Comparison of ENCODE assay signal across 8 cellular contexts in genomic region chr7:150370612-150371071, GRCh38. TPM values are rescaled to one million over a fixed set of nuclear protein-coding genes. Genes with fewer than 3 reads are reported as not detected.
DNase-seq lines count a peak whose midpoint lies in the region; ATAC-seq and TF ChIP-seq lines count a peak whose summit lies in the region.

No MANE protein-coding gene starts in this region.

- no peaks in the 10 kb centered on the region for H4K20me1 ChIP-seq in OCI-LY7 (ENCODE audit: insufficient read depth, low read length)

- TF ChIP-seq CTCF in OCI-LY7 (conservative IDR thresholded peaks at IDR 0.05; ENCODE audit: low read length) (no peak), epithelial cell of esophagus (IDR thresholded peaks at IDR 0.05; ENCODE audit: insufficient read depth, low read depth, low read length, missing control alignments) (no peak), psoas muscle (IDR thresholded peaks at IDR 0.05) (no peak)

- no peak overlapping the region for H2AFZ ChIP-seq in OCI-LY7 (ENCODE audit: low read length)

- POLR2A ChIA-PET in OCI-LY7 (lab: Charles Lee) = interaction anchor here (1.2 to 3.2 kb wide), 2 partner anchors 12 to 35 kb away, joined by 4 to 20 read pairs; a partner anchor contains a TSS

- no peaks in the 10 kb centered on the region for H3K27me3 ChIP-seq in psoas muscle (ENCODE audit: insufficient read depth in 3 of 3, low read length in 2 of 3)

- peak in 2 of 4 donors; percentile 4 to 5 for ATAC-seq in psoas muscle
- ATAC-seq in HG02588 (IDR thresholded peaks at IDR 0.05; ENCODE audit: unreplicated experiment) = no peak
- ATAC-seq in GM21390 (IDR thresholded peaks at IDR 0.05; ENCODE audit: unreplicated experiment) = no peak

- BruUV-seq in OCI-LY7 (replicated peaks; lab: Mats Ljungman, UMichigan) = no TSS peak

- peak overlapping the region; percentile 87 for H3K4me3 ChIP-seq in OCI-LY7 (ENCODE audit: low read depth, low read length, poor library complexity, severe bottlenecking)
- no peak overlapping the region for H3K4me3 ChIP-seq in epithelial cell of esophagus (ENCODE audit: low read length)
- H3K4me3 ChIP-seq in psoas muscle = peak overlapping the region; percentile 97

- peak overlapping the region; percentile 8 for H3K27ac ChIP-seq in OCI-LY7 (ENCODE audit: low read depth, low read length, poor library complexity, severe bottlenecking)
- H3K27ac ChIP-seq in psoas muscle = peak overlapping the region; percentile 99

- WGBS in psoas muscle, 3 donors = 61 to 71% (median 61%) methylated on average over 3 of the region's 3 CpGs

- no peaks in the 10 kb centered on the region for H3K36me3 ChIP-seq in OCI-LY7 (ENCODE audit: insufficient read depth, low read length)
- peaks cover 0 to 51% of the 10 kb centered on the region in 2 donors for H3K36me3 ChIP-seq in psoas muscle (ENCODE audit: insufficient read depth in 1 of 2, low read depth in 1 of 2)

- H3K79me2 ChIP-seq in OCI-LY7 (ENCODE audit: insufficient read depth, low read depth, low read length) = no peaks in the 10 kb centered on the region

- H3K4me2 ChIP-seq in OCI-LY7 (ENCODE audit: low read length) = peak overlapping the region; percentile 99

- intact Hi-C loops in OCI-LY7 (cut with micrococcal nuclease; ENCODE audit: unreplicated experiment) (loop anchor here (10.0 kb wide), 2 partner anchors 506 to 604 kb away; partner anchors contain the start of gene KCNH2), psoas muscle (cut with DNase I) (no loop called here), posterior cingulate gyrus (cut with DNase I) (no loop called here)

- CTCF ChIA-PET in OCI-LY7 (lab: Charles Lee; ENCODE audit: unreplicated experiment) = no interaction called here

- no peaks in the 10 kb centered on the region for H3K9me2 ChIP-seq in OCI-LY7 (ENCODE audit: insufficient read depth, low read length)

- no peaks in the 10 kb centered on the region for H3K9me3 ChIP-seq in OCI-LY7 (ENCODE audit: low read length)
- H3K9me3 ChIP-seq in psoas muscle = no peaks in the 10 kb centered on the region

- H3K4me1 ChIP-seq in OCI-LY7 (ENCODE audit: insufficient read depth, low read length, poor library complexity, severe bottlenecking) (peaks cover 61% of the 10 kb centered on the region), psoas muscle (peaks cover 54% of the 10 kb centered on the region)

- DNase-seq in EL (peak; percentile 51), OCI-LY7 (ENCODE audit: low spot score) (no peak), epithelial cell of esophagus (ENCODE audit: low read depth) (peak; percentile 29), psoas muscle (no peak), posterior cingulate gyrus (no peak)
- no peak for DNase-seq in activated CD4-positive, CD25-positive, alpha-beta regulatory T cell treated with anti-CD3 and anti-CD28 coated beads, Interleukin-2, amount 50 U/mL, for 72 hours

RNA-seq across cellular contexts. Expression of gene REPIN1, which starts 2.0 kb away (rescaled TPM):
- 36.9 and 46.2 TPM in 2 replicates for total RNA-seq in OCI-LY7 (2014; rRNA removed; shearing (Covaris generic))
- total RNA-seq in OCI-LY7 (2022) = 19.0 and 21.7 TPM in 2 replicates
- total RNA-seq in psoas muscle = 100 to 1,000 TPM; 112 to 212 (median 137) TPM
- 100 to 1,000 TPM in 1 of 3 donors, 10 to 100 TPM in 2; 80.2 to 133 (median 83.2) TPM for polyA plus RNA-seq in psoas muscle

RNA-seq across cellular contexts. Expression of gene ZNF775, which starts 8.5 kb away (rescaled TPM):
- 4.7 and 5.5 TPM in 2 replicates for total RNA-seq in OCI-LY7 (2014; rRNA removed; shearing (Covaris generic))
- 6.5 and 7.7 TPM in 2 replicates for total RNA-seq in OCI-LY7 (2022)
- total RNA-seq in psoas muscle = 1 to 10 TPM; 1.6 to 3.2 (median 2.8) TPM
- 1 to 10 TPM; 2.6 to 3.8 (median 3.7) TPM for polyA plus RNA-seq in psoas muscle

RNA-seq across cellular contexts. Expression of gene RARRES2, which starts 29.2 kb away (rescaled TPM):
- total RNA-seq in OCI-LY7 (2014; rRNA removed; shearing (Covaris generic)) = 0.08 TPM in 1 of 2 replicates, not detected in the other
- total RNA-seq in OCI-LY7 (2022) (not detected in 2 replicates), psoas muscle (10 to 100 TPM in 2 of 4 donors, 1 to 10 TPM in 2; 4.1 to 17.9 (median 8.7) TPM)
- polyA plus RNA-seq in psoas muscle = 1 to 10 TPM; 6.3 to 7.7 (median 7.3) TPM

RNA-seq across cellular contexts. Expression of gene ACTR3C, which starts 47.3 kb away (rescaled TPM):
- total RNA-seq in OCI-LY7 (2014; rRNA removed; shearing (Covaris generic)) = 5.4 TPM in 1 of 2 replicates, not detected in the other
- total RNA-seq in OCI-LY7 (2022) (not detected in 2 replicates), psoas muscle (1 to 10 TPM in 3 of 4 donors, under 1 TPM in 1; 0.71 to 3.3 (median 3.0) TPM)
- polyA plus RNA-seq in psoas muscle = 1 to 10 TPM; 1.3 to 3.7 (median 1.4) TPM

RNA-seq across cellular contexts. Expression of gene LRRC61, which starts 47.5 kb away (rescaled TPM):
- total RNA-seq in OCI-LY7 (2014; rRNA removed; shearing (Covaris generic)) = not detected in 2 replicates
- total RNA-seq in OCI-LY7 (2022) = not detected in 2 replicates
- total RNA-seq in psoas muscle = 1 to 10 TPM in 3 of 4 donors, under 1 TPM in 1; 0.88 to 4.4 (median 2.6) TPM
- 1 to 10 TPM; 2.0 to 3.8 (median 3.3) TPM for polyA plus RNA-seq in psoas muscle

Comparison
In these comparisons a context has a peak if more than half of its experiments do, and no peak if none do; other contexts are left out.
1. DNase-seq: peak in EL (single experiment) and epithelial cell of esophagus (single experiment); none in OCI-LY7 (single experiment), psoas muscle (0 of 2), posterior cingulate gyrus (0 of 10) and activated CD4-positive, CD25-positive, alpha-beta regulatory T cell treated with anti-CD3 and anti-CD28 coated beads, Interleukin-2, amount 50 U/mL, for 72 hours (single experiment).
2. RNA of gene RARRES2, which starts 29.2 kb away (total RNA-seq): 4.1 to 17.9 TPM in psoas muscle; 0.08 TPM in OCI-LY7; every median in the first group is over 4 times any median in the second.